Comparison of ENCODE assay signal across 8 cellular contexts in the genomic region with DNA sequence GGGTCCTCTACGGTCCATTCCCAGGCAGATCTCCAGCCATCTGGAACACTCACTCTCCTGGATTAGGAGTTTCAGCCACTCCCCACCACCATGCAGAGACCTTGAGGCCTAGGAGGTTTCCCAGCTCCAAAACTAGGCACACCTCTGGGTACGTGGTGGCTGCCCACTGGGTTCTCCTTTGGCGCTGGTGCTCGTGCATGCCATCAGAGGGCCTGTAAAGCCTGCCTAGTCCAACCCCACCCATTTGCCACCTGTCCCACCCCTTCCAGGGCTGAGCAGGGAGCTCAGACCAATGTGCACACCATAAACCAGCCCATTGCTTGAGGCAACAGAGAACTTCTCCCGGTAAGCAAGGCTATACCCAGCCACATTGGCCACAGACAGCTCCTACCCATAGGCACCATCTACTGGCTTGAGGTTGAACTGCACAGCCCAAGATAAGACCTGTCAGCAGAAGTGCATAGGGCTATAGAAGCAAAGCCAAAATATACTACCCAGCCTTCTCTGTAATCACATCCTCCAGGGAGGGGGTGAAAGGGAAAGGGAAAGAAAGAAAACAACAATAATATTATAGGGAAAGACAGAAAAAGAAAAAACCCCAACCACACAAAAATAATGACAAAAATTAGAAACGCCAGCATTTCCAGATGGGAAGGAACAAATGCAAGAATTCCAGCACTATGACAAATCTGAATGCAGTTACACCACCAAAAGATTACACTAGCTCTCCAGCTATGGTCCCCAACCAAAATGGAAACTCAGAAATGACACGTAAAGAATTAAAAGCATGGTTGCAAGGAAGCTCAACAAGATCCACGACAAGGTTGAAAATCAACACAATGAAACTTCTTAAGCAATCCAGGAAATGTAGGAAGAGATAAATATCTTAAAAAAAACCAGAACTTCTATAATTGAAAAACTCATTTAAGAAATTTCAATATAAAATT.
DNase-seq lines count a peak whose midpoint lies in the region; ATAC-seq and TF ChIP-seq lines count a peak whose summit lies in the region.

No MANE protein-coding gene starts in this region.

- H3K27me3 Mint-ChIP-seq in activated CD4-positive, alpha-beta T cell treated with anti-CD3 and anti-CD28 coated beads for 36 hours = peaks cover 12% of the 10 kb centered on the region

- ATAC-seq in activated CD4-positive, alpha-beta T cell treated with anti-CD3 and anti-CD28 coated beads for 36 hours = peak; percentile 81
- peak; percentile 97 for ATAC-seq in GM21526 (IDR thresholded peaks at IDR 0.05; ENCODE audit: low FRiP score, unreplicated experiment)
- peak; percentile 98 for ATAC-seq in HG03565 (IDR thresholded peaks at IDR 0.05; ENCODE audit: unreplicated experiment)
- ATAC-seq in right lobe of liver = peak; percentile 90 to 96 (median 96)
- peak; percentile 75 for ATAC-seq in aorta (ENCODE audit: low FRiP score)

- H3K4me3 ChIP-seq in OCI-LY1 (ENCODE audit: low read depth, low read length, poor library complexity, severe bottlenecking) (no peak overlapping the region), mammary epithelial cell (replicated peaks in 1 of 3; ENCODE audit: insufficient read depth in 1 of 3, low read depth in 2 of 3, low read length in 3 of 3) (no peak overlapping the region), right lobe of liver (no peak overlapping the region), aorta (ENCODE audit: low read length in 2 of 2) (no peak overlapping the region)

- no peaks in the 10 kb centered on the region for H3K4me1 Mint-ChIP-seq in activated CD4-positive, alpha-beta T cell treated with anti-CD3 and anti-CD28 coated beads for 36 hours

- H3K36me3 ChIP-seq in OCI-LY1 (ENCODE audit: insufficient read depth, low read length) (no peaks in the 10 kb centered on the region), mammary epithelial cell (ENCODE audit: insufficient read depth, low read length) (no peaks in the 10 kb centered on the region), right lobe of liver (no peaks in the 10 kb centered on the region), aorta (ENCODE audit: control insufficient read depth in 1 of 2, insufficient read depth in 2 of 2, low read length in 1 of 2) (no peaks in the 10 kb centered on the region)

- dilution Hi-C loops in mammary epithelial cell (cut with HindIII; ENCODE audit: low sequenced_read_pairs) = no loop called here

- no peak overlapping the region for H3K4me3 Mint-ChIP-seq in activated CD4-positive, alpha-beta T cell treated with anti-CD3 and anti-CD28 coated beads for 36 hours

- CTCF ChIA-PET in activated CD4-positive, alpha-beta T cell treated with anti-CD3 and anti-CD28 coated beads for 36 hours (lab: Charles Lee) = interaction anchor here (0.6 to 2.0 kb wide), 5 partner anchors 9 to 1026 kb away, joined by 3 to 7 read pairs (median 3); a partner anchor contains a TSS
- CTCF ChIA-PET in mammary epithelial cell (lab: Charles Lee; ENCODE audit: low non-redundant PET) = interaction anchor here (0.6 to 1.1 kb wide), 2 partner anchors 56 to 209 kb away, joined by 3 to 8 read pairs; no protein-coding TSS in a partner anchor

- H3K9ac ChIP-seq in OCI-LY1 (ENCODE audit: low read length) (no peak overlapping the region), mammary epithelial cell (ENCODE audit: insufficient read depth, low read length) (no peak overlapping the region)

- no peak for TF ChIP-seq POLR2A in right lobe of liver (IDR thresholded peaks at IDR 0.05)

- intact Hi-C loops in activated CD4-positive, alpha-beta T cell treated with anti-CD3 and anti-CD28 coated beads for 36 hours (cut with DNase I, micrococcal nuclease) = loop anchor here in 1 of 2 experiments (1.0 kb wide), 1 partner anchor 56 kb away; no protein-coding TSS in a partner anchor
- intact Hi-C loops in mammary epithelial cell (cut with micrococcal nuclease) (loop anchor here (1.0 kb wide), 1 partner anchor 56 kb away; no protein-coding TSS in a partner anchor), right lobe of liver (cut with DNase I) (no loop called here), aorta (cut with DNase I) (loop anchor here (2.0 to 10.0 kb wide), 5 partner anchors 56 to 204 kb away; a partner anchor contains a TSS)

- no peak overlapping the region for H3K27ac Mint-ChIP-seq in activated CD4-positive, alpha-beta T cell treated with anti-CD3 and anti-CD28 coated beads for 36 hours

- peaks cover 1% of the 10 kb centered on the region for H3K9me3 Mint-ChIP-seq in activated CD4-positive, alpha-beta T cell treated with anti-CD3 and anti-CD28 coated beads for 36 hours (ENCODE audit: low read depth)

- no peaks in the 10 kb centered on the region for H3K9me3 ChIP-seq in OCI-LY1 (ENCODE audit: low read length)
- peaks cover 5% of the 10 kb centered on the region for H3K9me3 ChIP-seq in mammary epithelial cell (replicated peaks; ENCODE audit: insufficient read depth, low read length)
- no peaks in the 10 kb centered on the region for H3K9me3 ChIP-seq in right lobe of liver
- no peaks in the 10 kb centered on the region for H3K9me3 ChIP-seq in aorta (ENCODE audit: control insufficient read depth, low read length)

- POLR2A ChIA-PET in activated CD4-positive, alpha-beta T cell treated with anti-CD3 and anti-CD28 coated beads for 36 hours (lab: Charles Lee) = no interaction called here

- H4K20me1 ChIP-seq in OCI-LY1 (ENCODE audit: insufficient read depth, low read length) (no peaks in the 10 kb centered on the region), mammary epithelial cell (ENCODE audit: insufficient read depth, low read length) (no peaks in the 10 kb centered on the region)

- no peaks in the 10 kb centered on the region for H3K36me3 Mint-ChIP-seq in activated CD4-positive, alpha-beta T cell treated with anti-CD3 and anti-CD28 coated beads for 36 hours (ENCODE audit: low read depth)

- H3K27me3 ChIP-seq in OCI-LY1 (ENCODE audit: insufficient read depth, low read length) = no peaks in the 10 kb centered on the region
- no peaks in the 10 kb centered on the region for H3K27me3 ChIP-seq in mammary epithelial cell (ENCODE audit: insufficient read depth, low read length)
- H3K27me3 ChIP-seq in right lobe of liver = no peaks in the 10 kb centered on the region
- H3K27me3 ChIP-seq in aorta (ENCODE audit: control insufficient read depth in 1 of 2, insufficient read depth in 2 of 2, low read length in 1 of 2) = no peaks in the 10 kb centered on the region

- H3F3A ChIP-seq in OCI-LY1 (ENCODE audit: insufficient read depth, low read length) = no peaks in the 10 kb centered on the region

- no peaks in the 10 kb centered on the region for H3K9me2 ChIP-seq in OCI-LY1 (ENCODE audit: low read depth, low read length)

- peak; percentile 59 for DNase-seq in activated CD4-positive, alpha-beta T cell treated with anti-CD3 and anti-CD28 coated beads for 36 hours
- DNase-seq in activated CD4-positive, alpha-beta T cell treated with anti-CD3 and anti-CD28 coated beads for 1 hour = no peak
- DNase-seq in mammary epithelial cell (peak; percentile 32), right lobe of liver (peak in 2 of 3 donors; percentile 30 to 62), aorta (peak in 1 of 2 donors; percentile 75)

- BruUV-seq in mammary epithelial cell (replicated peaks; lab: Mats Ljungman, UMichigan) = no TSS peak

- H3K27ac ChIP-seq in OCI-LY1 (ENCODE audit: low read depth, low read length, poor library complexity, severe bottlenecking) (no peak overlapping the region), mammary epithelial cell (ENCODE audit: insufficient read depth, low read depth, low read length) (no peak overlapping the region), right lobe of liver (no peak overlapping the region), aorta (ENCODE audit: low read depth in 1 of 2, low read length in 2 of 2) (no peak overlapping the region)

- H3K4me2 ChIP-seq in OCI-LY1 (ENCODE audit: low read length) = no peak overlapping the region
- no peak overlapping the region for H3K4me2 ChIP-seq in mammary epithelial cell (ENCODE audit: insufficient read depth, low read depth, low read length)

- H3K79me2 ChIP-seq in OCI-LY1 (ENCODE audit: insufficient read depth, low read length) = no peaks in the 10 kb centered on the region
- no peaks in the 10 kb centered on the region for H3K79me2 ChIP-seq in mammary epithelial cell (ENCODE audit: insufficient read depth, low read length)

- H3K4me1 ChIP-seq in OCI-LY1 (ENCODE audit: insufficient read depth, low read length, severe bottlenecking) (no peaks in the 10 kb centered on the region), mammary epithelial cell (ENCODE audit: insufficient read depth, low read length) (no peaks in the 10 kb centered on the region), right lobe of liver (no peaks in the 10 kb centered on the region), aorta (ENCODE audit: control insufficient read depth in 1 of 2, insufficient read depth in 2 of 2, low read length in 2 of 2) (no peaks in the 10 kb centered on the region)

- TF ChIP-seq CTCF in OCI-LY1 (IDR thresholded peaks at IDR 0.05; ENCODE audit: low read length) (peak; percentile 72), mammary epithelial cell (conservative IDR thresholded peaks at IDR 0.05 in 1 of 2, IDR thresholded peaks at IDR 0.05 in 1 of 2; ENCODE audit: extremely low read depth in 1 of 2, insufficient read depth in 1 of 2, low read depth in 1 of 2, low read length in 2 of 2) (peak; percentile 70 to 87), right lobe of liver (IDR thresholded peaks at IDR 0.05) (peak; percentile 55 to 71 (median 64))

- WGBS in mammary epithelial cell (ENCODE audit: low coverage, missing lambda C conversion rate) = 76% methylated on average over 8 of the region's 8 CpGs
- WGBS in right lobe of liver (ENCODE audit: insufficient coverage, low coverage, low lambda C conversion rate, missing lambda C conversion rate) = 57% methylated on average over 5 of the region's 8 CpGs
- WGBS in aorta, 2 donors = 63 to 67% methylated on average over 8 of the region's 8 CpGs

- H2AFZ ChIP-seq in OCI-LY1 (ENCODE audit: low read length) (no peak overlapping the region), mammary epithelial cell (ENCODE audit: low read depth, low read length) (no peak overlapping the region)

- in situ Hi-C loops in mammary epithelial cell (cut with MboI; ENCODE audit: low sequenced_read_pairs in 2 of 2) = no loop called here

Comparison
In these comparisons a context has a peak if more than half of its experiments do, and no peak if none do; other contexts are left out.
1. intact Hi-C loops: an anchor here in mammary epithelial cell (1.0 kb wide) and aorta (2.0 to 10.0 kb wide); none called in right lobe of liver.